ENCODE assay signal across 17 cellular contexts in the genomic region with DNA sequence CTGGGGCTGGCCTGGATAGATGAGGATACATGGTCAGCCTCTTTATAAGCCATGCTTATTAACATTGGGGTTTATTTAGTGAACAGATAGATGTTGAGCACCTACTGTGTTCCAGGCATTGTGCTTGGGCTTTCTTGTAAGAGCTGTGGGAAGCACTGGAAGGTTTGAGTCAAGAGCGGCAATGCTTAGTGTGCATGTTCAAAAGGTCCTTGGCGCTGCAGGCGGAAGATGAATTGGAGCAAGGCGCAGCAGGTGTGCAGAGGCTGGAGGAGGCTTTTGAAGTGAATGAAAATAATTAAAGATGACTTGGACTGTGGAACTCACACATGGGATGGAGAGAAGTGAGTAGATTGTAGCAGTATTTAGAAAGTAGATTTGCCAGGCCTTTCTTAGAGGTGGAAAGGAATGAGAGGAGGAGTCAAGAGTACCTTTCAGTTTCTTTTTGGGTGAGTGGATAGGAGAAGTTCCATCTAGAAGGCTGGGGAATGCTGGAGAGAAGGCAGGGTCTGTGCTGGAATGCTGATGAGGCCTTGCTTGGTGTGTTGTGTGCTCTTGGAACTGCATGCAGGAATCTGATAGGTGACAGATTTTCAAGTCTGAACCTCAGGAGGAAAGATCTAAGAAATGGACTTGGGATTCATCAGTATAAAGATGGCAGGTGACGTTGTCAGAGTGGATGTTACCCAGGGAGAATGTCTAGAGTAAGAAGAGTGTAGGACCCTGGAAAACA. TPM values are rescaled to one million over a fixed set of nuclear protein-coding genes. Genes with fewer than 3 reads are reported as not detected.
DNase-seq lines count a peak whose midpoint lies in the region; ATAC-seq and TF ChIP-seq lines count a peak whose summit lies in the region.
"Had no signal": no experiment of that assay in that cellular context is flagged by ENCODE, and none has a peak within 500 bp of the region (broad histone marks: within the 10 kb centered on the region; RNA-seq: fewer than 3 reads in every experiment).

No MANE protein-coding gene starts in this region.

- peak overlapping the region; percentile 61 to 91 (median 75) for H3K4me3 Mint-ChIP-seq in CD4-positive, CD25-positive, alpha-beta regulatory T cell
- peak overlapping the region; percentile 11 for H3K4me3 Mint-ChIP-seq in activated T-helper 17 cell treated with anti-CD3 and anti-CD28 coated beads, Interleukin-2, amount 50 U/mL, for 72 hours
- H3K4me3 Mint-ChIP-seq in memory B cell = no peak overlapping the region

- DNase-seq in CD4-positive, CD25-positive, alpha-beta regulatory T cell = no peak
- DNase-seq in DMS79 (lab: John Stamatoyannopoulos, UW) (peak; percentile 56), memory B cell (ENCODE audit: low spot score in 2 of 2) (no peak), gastrocnemius medialis (no peak), foreskin fibroblast (no peak), SIG-M5 treated with dmso at 0.1 percent for 504 hours (lab: John Stamatoyannopoulos, UW; ENCODE audit: unreplicated experiment) (no peak), lower leg skin (ENCODE audit: low spot score in 2 of 2) (no peak)
- DNase-seq: adrenal gland; mammary epithelial cell; nucleus accumbens; OCI-M1; stimulated activated CD4-positive, alpha-beta T cell treated with anti-CD3 and anti-CD28 coated beads, Interleukin-2, amount 100 ng/mL, for 24 hours; tibial artery had no signal

- peaks cover 0 to 17% (median 10%) of the 10 kb centered on the region in 7 donors for H3K9me3 Mint-ChIP-seq in CD4-positive, CD25-positive, alpha-beta regulatory T cell
- H3K9me3 Mint-ChIP-seq in activated T-helper 17 cell treated with anti-CD3 and anti-CD28 coated beads, Interleukin-2, amount 50 U/mL, for 72 hours = peaks cover 9% of the 10 kb centered on the region
- peaks cover 11% of the 10 kb centered on the region for H3K9me3 Mint-ChIP-seq in memory B cell

- H3K27me3 Mint-ChIP-seq in CD4-positive, CD25-positive, alpha-beta regulatory T cell = no peaks in the 10 kb centered on the region
- no peaks in the 10 kb centered on the region for H3K27me3 Mint-ChIP-seq in activated T-helper 17 cell treated with anti-CD3 and anti-CD28 coated beads, Interleukin-2, amount 50 U/mL, for 72 hours
- no peaks in the 10 kb centered on the region for H3K27me3 Mint-ChIP-seq in memory B cell

- TF ChIP-seq CTCF in gastrocnemius medialis (IDR thresholded peaks at IDR 0.05 in 4 of 5, conservative IDR thresholded peaks at IDR 0.05 in 1 of 5) = no peak
- TF ChIP-seq CTCF in foreskin fibroblast (IDR thresholded peaks at IDR 0.05; ENCODE audit: low read depth, low read length) = no peak
- TF ChIP-seq CTCF in lower leg skin (IDR thresholded peaks at IDR 0.05) = no peak

- peaks cover 36% of the 10 kb centered on the region for H3K4me1 ChIP-seq in CD4-positive, CD25-positive, alpha-beta regulatory T cell (ENCODE audit: control insufficient read depth, insufficient read depth, low read length, poor library complexity, severe bottlenecking)
- H3K4me1 ChIP-seq in gastrocnemius medialis = peaks cover 37 to 42% of the 10 kb centered on the region in 2 donors

- in situ Hi-C loops in gastrocnemius medialis (cut with MboI; ENCODE audit: low sequenced_read_pairs in 4 of 4) = no loop called here

- peak overlapping the region in 2 of 3 donors; percentile 61 to 81 for H3K27ac Mint-ChIP-seq in CD4-positive, CD25-positive, alpha-beta regulatory T cell
- peak overlapping the region; percentile 14 for H3K27ac Mint-ChIP-seq in activated T-helper 17 cell treated with anti-CD3 and anti-CD28 coated beads, Interleukin-2, amount 50 U/mL, for 72 hours
- H3K27ac Mint-ChIP-seq in memory B cell = peak overlapping the region; percentile 18

- H3K36me3 Mint-ChIP-seq in CD4-positive, CD25-positive, alpha-beta regulatory T cell = peaks cover 23% of the 10 kb centered on the region
- peaks cover 54% of the 10 kb centered on the region for H3K36me3 Mint-ChIP-seq in activated T-helper 17 cell treated with anti-CD3 and anti-CD28 coated beads, Interleukin-2, amount 50 U/mL, for 72 hours (ENCODE audit: low read depth)
- peaks cover 15% of the 10 kb centered on the region for H3K36me3 Mint-ChIP-seq in memory B cell

- peaks cover 16 to 23% of the 10 kb centered on the region in 2 experiments for H3K9me3 ChIP-seq in CD4-positive, CD25-positive, alpha-beta regulatory T cell (ENCODE audit: control insufficient read depth in 2 of 2, low read length in 2 of 2)
- H3K9me3 ChIP-seq in gastrocnemius medialis = no peaks in the 10 kb centered on the region

- intact Hi-C loops in gastrocnemius medialis (cut with DNase I; ENCODE audit: low total_unique reads) (no loop called here), lower leg skin (cut with DNase I; ENCODE audit: low total_unique reads) (no loop called here)

- H3K36me3 ChIP-seq in CD4-positive, CD25-positive, alpha-beta regulatory T cell (ENCODE audit: control insufficient read depth, insufficient read depth, low read length) = no peaks in the 10 kb centered on the region
- no peaks in the 10 kb centered on the region for H3K36me3 ChIP-seq in gastrocnemius medialis
- H3K36me3 ChIP-seq: adrenal gland, gastroesophageal sphincter had no signal

- peaks cover 42 to 66% (median 43%) of the 10 kb centered on the region in 4 donors for H3K4me1 Mint-ChIP-seq in CD4-positive, CD25-positive, alpha-beta regulatory T cell
- H3K4me1 Mint-ChIP-seq in activated T-helper 17 cell treated with anti-CD3 and anti-CD28 coated beads, Interleukin-2, amount 50 U/mL, for 72 hours = peaks cover 51% of the 10 kb centered on the region
- H3K4me1 Mint-ChIP-seq in memory B cell = peaks cover 39% of the 10 kb centered on the region

- ATAC-seq in CD4-positive, CD25-positive, alpha-beta regulatory T cell (ENCODE audit: low read depth in 2 of 2) = no peak
- ATAC-seq in activated T-helper 17 cell treated with anti-CD3 and anti-CD28 coated beads, Interleukin-2, amount 50 U/mL, for 72 hours (replicated peaks) = no peak
- ATAC-seq in memory B cell (ENCODE audit: low read depth) (no peak), gastrocnemius medialis (no peak)
- ATAC-seq: gastroesophageal sphincter, sciatic nerve had no signal

- no peak for TF ChIP-seq POLR2A in gastrocnemius medialis (IDR thresholded peaks at IDR 0.05)
- no peak for TF ChIP-seq POLR2A in lower leg skin (IDR thresholded peaks at IDR 0.05)

- H3K4me3 ChIP-seq in CD4-positive, CD25-positive, alpha-beta regulatory T cell (ENCODE audit: low read depth, low read length) = peak overlapping the region; percentile 63
- no peak overlapping the region for H3K4me3 ChIP-seq in gastrocnemius medialis
- no peak overlapping the region for H3K4me3 ChIP-seq in foreskin fibroblast (ENCODE audit: low read depth in 1 of 2, low read length in 2 of 2)
- no peak overlapping the region for H3K4me3 ChIP-seq in lower leg skin (ENCODE audit: low read depth, poor library complexity, severe bottlenecking)
- H3K4me3 ChIP-seq: adrenal gland, gastroesophageal sphincter, SK-N-MC, tibial artery had no signal

- 96 to 97% methylated on average over 5 of the region's 5 CpGs for WGBS in lower leg skin, 2 donors

- H3K27ac ChIP-seq in CD4-positive, CD25-positive, alpha-beta regulatory T cell (ENCODE audit: insufficient read depth, low read length, poor library complexity, severe bottlenecking) = no peak overlapping the region
- no peak overlapping the region for H3K27ac ChIP-seq in gastrocnemius medialis
- H3K27ac ChIP-seq: adrenal gland, gastroesophageal sphincter, SK-N-MC, tibial artery had no signal

- no peaks in the 10 kb centered on the region for H3K27me3 ChIP-seq in CD4-positive, CD25-positive, alpha-beta regulatory T cell (ENCODE audit: control insufficient read depth, insufficient read depth, low read length)
- H3K27me3 ChIP-seq in gastrocnemius medialis = no peaks in the 10 kb centered on the region
- H3K27me3 ChIP-seq: adrenal gland, gastroesophageal sphincter, tibial artery had no signal

RNA-seq across cellular contexts. Expression of a gene that starts 26.4 kb away (rescaled TPM):
- 31.6 TPM for total RNA-seq in CD4-positive, CD25-positive, alpha-beta regulatory T cell
- 10 to 100 TPM; 16.4 to 23.5 (median 19.9) TPM for polyA plus RNA-seq in CD4-positive, CD25-positive, alpha-beta regulatory T cell
- total RNA-seq in activated T-helper 17 cell treated with anti-CD3 and anti-CD28 coated beads, Interleukin-2, amount 50 U/mL, for 72 hours = 10 to 100 TPM; 20.5 to 71.9 TPM
- 10 to 100 TPM; 29.4 to 44.9 (median 33.3) TPM for total RNA-seq in gastrocnemius medialis
- 10 to 100 TPM; 37.4 to 59.5 (median 46.7) TPM for total RNA-seq in lower leg skin

Comparison
In these comparisons a context has a peak if more than half of its experiments do, and no peak if none do; other contexts are left out.
1. H3K27ac Mint-ChIP-seq: peak in every context shown above with its lines; median percentile 71 in CD4-positive, CD25-positive, alpha-beta regulatory T cell; 18 in memory B cell; 14 in activated T-helper 17 cell treated with anti-CD3 and anti-CD28 coated beads, Interleukin-2, amount 50 U/mL, for 72 hours.